Comparison of ENCODE assay signal across 8 cellular contexts in genomic region chr20:44886276-44886671, GRCh38. TPM values are rescaled to one million over a fixed set of nuclear protein-coding genes. Genes with fewer than 3 reads are reported as not detected.
DNase-seq lines count a peak whose midpoint lies in the region; ATAC-seq lines count a peak whose summit lies in the region.

No MANE protein-coding gene starts in this region.

- no peak for ATAC-seq in activated naive CD8-positive, alpha-beta T cell treated with anti-CD3 and anti-CD28 coated beads, Interleukin-2, amount 10 ng/mL, durations not matched to agents 7 days and 5 days (ENCODE audit: low read depth)
- ATAC-seq in GM18907 (IDR thresholded peaks at IDR 0.05; ENCODE audit: unreplicated experiment) = no peak

- no peaks in the 10 kb centered on the region for H3K27me3 Mint-ChIP-seq in activated T-cell treated with anti-CD3 and anti-CD28 coated beads, Interleukin-2, amount 50 U/mL, for 24 hours
- peaks cover 4% of the 10 kb centered on the region for H3K27me3 Mint-ChIP-seq in activated naive CD8-positive, alpha-beta T cell treated with anti-CD3 and anti-CD28 coated beads, Interleukin-2, amount 10 ng/mL, durations not matched to agents 7 days and 5 days

- 2% methylated on average over 9 of the region's 9 CpGs for WGBS in thymus

- DNase-seq in activated T-cell treated with anti-CD3 and anti-CD28 coated beads, Interleukin-2, amount 50 U/mL, for 24 hours = no peak
- no peak for DNase-seq in activated T-cell treated with anti-CD3 and anti-CD28 coated beads for 4 hours
- no peak for DNase-seq in activated naive CD8-positive, alpha-beta T cell treated with anti-CD3 and anti-CD28 coated beads, Interleukin-2, amount 10 ng/mL, durations not matched to agents 7 days and 5 days
- no peak for DNase-seq in NCI-H748 treated with DMSO at 0.1 percent for 48 hours (lab: John Stamatoyannopoulos, UW)
- no peak for DNase-seq in globus pallidus (ENCODE audit: low spot score)

- H3K4me3 Mint-ChIP-seq in activated T-cell treated with anti-CD3 and anti-CD28 coated beads, Interleukin-2, amount 50 U/mL, for 24 hours = peak overlapping the region; percentile 96
- H3K4me3 Mint-ChIP-seq in activated naive CD8-positive, alpha-beta T cell treated with anti-CD3 and anti-CD28 coated beads, Interleukin-2, amount 10 ng/mL, durations not matched to agents 7 days and 5 days = peak overlapping the region; percentile 91

- peak overlapping the region; percentile 97 for H3K4me3 ChIP-seq in thymus (ENCODE audit: low read length)

- POLR2A ChIA-PET in activated naive CD8-positive, alpha-beta T cell treated with anti-CD3 and anti-CD28 coated beads, Interleukin-2, amount 10 ng/mL, durations not matched to agents 7 days and 5 days (lab: Charles Lee) = interaction anchor here (0.6 to 1.4 kb wide), 3 partner anchors 23 to 410 kb away, joined by 3 to 4 read pairs (median 4); partner anchors contain the start of genes PABPC1L and TTPAL

- H3K27ac Mint-ChIP-seq in activated T-cell treated with anti-CD3 and anti-CD28 coated beads, Interleukin-2, amount 50 U/mL, for 24 hours = peak overlapping the region; percentile 97
- H3K27ac Mint-ChIP-seq in activated naive CD8-positive, alpha-beta T cell treated with anti-CD3 and anti-CD28 coated beads, Interleukin-2, amount 10 ng/mL, durations not matched to agents 7 days and 5 days = peak overlapping the region; percentile 93

- no peaks in the 10 kb centered on the region for H3K9me3 Mint-ChIP-seq in activated T-cell treated with anti-CD3 and anti-CD28 coated beads, Interleukin-2, amount 50 U/mL, for 24 hours
- no peaks in the 10 kb centered on the region for H3K9me3 Mint-ChIP-seq in activated naive CD8-positive, alpha-beta T cell treated with anti-CD3 and anti-CD28 coated beads, Interleukin-2, amount 10 ng/mL, durations not matched to agents 7 days and 5 days

- peaks cover 51% of the 10 kb centered on the region for H3K36me3 Mint-ChIP-seq in activated T-cell treated with anti-CD3 and anti-CD28 coated beads, Interleukin-2, amount 50 U/mL, for 24 hours (ENCODE audit: low read depth)
- H3K36me3 Mint-ChIP-seq in activated naive CD8-positive, alpha-beta T cell treated with anti-CD3 and anti-CD28 coated beads, Interleukin-2, amount 10 ng/mL, durations not matched to agents 7 days and 5 days = peaks cover 8% of the 10 kb centered on the region

- peaks cover 3% of the 10 kb centered on the region for H3K36me3 ChIP-seq in thymus (ENCODE audit: control insufficient read depth, insufficient read depth)

- H3K27ac ChIP-seq in layer of hippocampus (ENCODE audit: low read depth, low read length) (peak overlapping the region; percentile 85), thymus (ENCODE audit: low read depth) (peak overlapping the region; percentile 99)

- H3K4me1 ChIP-seq in thymus (ENCODE audit: control insufficient read depth, insufficient read depth, low read length) = peaks cover 20% of the 10 kb centered on the region

- peaks cover 1% of the 10 kb centered on the region for H3K9me3 ChIP-seq in thymus (ENCODE audit: control insufficient read depth)

- H3K27me3 ChIP-seq in layer of hippocampus (ENCODE audit: control insufficient read depth, insufficient read depth, low read length) (no peaks in the 10 kb centered on the region), thymus (ENCODE audit: control insufficient read depth, insufficient read depth) (no peaks in the 10 kb centered on the region)

- peaks cover 71% of the 10 kb centered on the region for H3K4me1 Mint-ChIP-seq in activated T-cell treated with anti-CD3 and anti-CD28 coated beads, Interleukin-2, amount 50 U/mL, for 24 hours (ENCODE audit: low read depth)
- H3K4me1 Mint-ChIP-seq in activated naive CD8-positive, alpha-beta T cell treated with anti-CD3 and anti-CD28 coated beads, Interleukin-2, amount 10 ng/mL, durations not matched to agents 7 days and 5 days = peaks cover 39% of the 10 kb centered on the region

RNA-seq across cellular contexts. Expression of gene YWHAB, which starts 0.8 kb away (rescaled TPM):
- total RNA-seq in activated naive CD8-positive, alpha-beta T cell treated with anti-CD3 and anti-CD28 coated beads, Interleukin-2, amount 10 ng/mL, durations not matched to agents 7 days and 5 days = 100 to 1,000 TPM; 206 to 209 TPM
- polyA plus RNA-seq in thymus = 107 TPM

RNA-seq across cellular contexts. Expression of gene PABPC1L, which starts 23.6 kb away (rescaled TPM):
- 10 to 100 TPM; 87.0 to 90.2 TPM for total RNA-seq in activated naive CD8-positive, alpha-beta T cell treated with anti-CD3 and anti-CD28 coated beads, Interleukin-2, amount 10 ng/mL, durations not matched to agents 7 days and 5 days
- 131 TPM for polyA plus RNA-seq in thymus
